28 cellular contexts compared by ENCODE assay signal in genomic region chr6:168292911-168293310, GRCh38. TPM values are rescaled to one million over a fixed set of nuclear protein-coding genes. Genes with fewer than 3 reads are reported as not detected.
DNase-seq lines count a peak whose midpoint lies in the region; ATAC-seq, FAIRE-seq and TF ChIP-seq lines count a peak whose summit lies in the region.
"Had no signal": no experiment of that assay in that cellular context is flagged by ENCODE, and none has a peak within 500 bp of the region (broad histone marks: within the 10 kb centered on the region; RNA-seq: fewer than 3 reads in every experiment).

No MANE protein-coding gene starts in this region.

- no peaks in the 10 kb centered on the region for H3K9me3 ChIP-seq in right lobe of liver
- no peaks in the 10 kb centered on the region for H3K9me3 ChIP-seq in HepG2 (ENCODE audit: low read length)
- H3K9me3 ChIP-seq: BLaER1, body of pancreas, sigmoid colon, stomach, tibial artery had no signal

- no peaks in the 10 kb centered on the region for H3K79me2 ChIP-seq in HepG2 (ENCODE audit: insufficient read depth, low read length)

- peak in 2 of 3 donors; percentile 25 to 36 for DNase-seq in right lobe of liver
- no peak for DNase-seq in HepG2 (ENCODE audit: low spot score)
- peak; percentile 40 for DNase-seq in NCI-H146 treated with DMSO at 0.1 percent for 48 hours (lab: John Stamatoyannopoulos, UW; ENCODE audit: unreplicated experiment)
- DNase-seq in NCI-H510A (lab: John Stamatoyannopoulos, UW) = peak; percentile 52
- DNase-seq in posterior vena cava (ENCODE audit: low spot score) = peak; percentile 70
- no peak for DNase-seq in NCI-H82 (lab: John Stamatoyannopoulos, UW)
- DNase-seq: activated CD4-positive, alpha-beta T cell treated with anti-CD3 and anti-CD28 coated beads for 4 hours; activated T-cell treated with anti-CD3 and anti-CD28 coated beads, Interleukin-2, amount 50 U/mL, for 4 hours; body of pancreas; Calu3; heart right ventricle; HFFc6; left cardiac atrium; mesenchymal stem cell; NCI-H446 treated with DMSO at 0.1 percent for 48 hours; sigmoid colon; stimulated activated CD8-positive, alpha-beta memory T cell treated with anti-CD3 and anti-CD28 coated beads, Interleukin-4, amount 100 ng/mL, for 48 hours; stomach; T-helper 2 cell had no signal

- TF ChIP-seq RAD21 in HepG2 (CRISPR knock-in tag; IDR thresholded peaks at IDR 0.05) = no peak

- no peak for FAIRE-seq in HepG2 (lab: Jason Lieb, UNC)
- FAIRE-seq: G401.6 had no signal

- 68% methylated on average over 4 of the region's 4 CpGs for WGBS in right lobe of liver (ENCODE audit: insufficient coverage, low coverage, low lambda C conversion rate, missing lambda C conversion rate)
- whole genome bisulfite sequencing in HepG2 (ENCODE audit: low lambda C conversion rate) = 58% methylated on average over 4 of the region's 4 CpGs

- POLR2A ChIA-PET in HepG2 (lab: Yijun Ruan, JAX) = no interaction called here

- intact Hi-C loops in right lobe of liver (cut with DNase I) (no loop called here), HepG2 (cut with micrococcal nuclease; ENCODE audit: unreplicated experiment) (no loop called here), posterior vena cava (cut with DNase I) (no loop called here)

- ATAC-seq in right lobe of liver = no peak
- no peak for ATAC-seq in HepG2
- no peak for ATAC-seq in HG03442 (IDR thresholded peaks at IDR 0.05; ENCODE audit: unreplicated experiment)
- ATAC-seq in GM21381 (IDR thresholded peaks at IDR 0.05; ENCODE audit: unreplicated experiment) = no peak
- ATAC-seq: activated T-cell treated with anti-CD3 and anti-CD28 coated beads, Interleukin-2, amount 50 U/mL, for 4 hours; body of pancreas; heart right ventricle; left cardiac atrium had no signal

- TF ChIP-seq CTCF in right lobe of liver (IDR thresholded peaks at IDR 0.05) (no peak), HepG2 (CRISPR knock-in tag; IDR thresholded peaks at IDR 0.05) (no peak)

- H3K4me1 ChIP-seq in right lobe of liver (peaks cover 0 to 9% (median 3%) of the 10 kb centered on the region in 4 donors), HepG2 (ENCODE audit: insufficient read depth, low read length) (peaks cover 14% of the 10 kb centered on the region)
- H3K4me1 ChIP-seq: body of pancreas, heart right ventricle, stomach, tibial artery had no signal

- CTCF ChIA-PET in HepG2 (lab: Yijun Ruan, JAX; ENCODE audit: low intra/inter-chr PET ratio, low total read pairs) = no interaction called here

- H3K36me3 ChIP-seq in right lobe of liver = no peaks in the 10 kb centered on the region
- H3K36me3 ChIP-seq in HepG2 (replicated peaks in 1 of 2; ENCODE audit: control insufficient read depth in 1 of 2, insufficient read depth in 2 of 2, low read length in 2 of 2) = no peaks in the 10 kb centered on the region
- H3K36me3 ChIP-seq: BLaER1, heart right ventricle, sigmoid colon, stomach, tibial artery had no signal

- TF ChIP-seq EP300 in HepG2 (IDR thresholded peaks at IDR 0.05; ENCODE audit: low read depth in 2 of 2, low read length in 2 of 2) = no peak
- TF ChIP-seq EP300 in HepG2 (CRISPR knock-in tag; IDR thresholded peaks at IDR 0.05; ENCODE audit: borderline replicate concordance) = no peak

- no peak overlapping the region for H3K9ac ChIP-seq in HepG2 (ENCODE audit: insufficient read depth, low read depth, low read length)
- H3K9ac ChIP-seq: BLaER1, KMS-11 had no signal

- H3K27ac ChIP-seq in right lobe of liver (no peak overlapping the region), HepG2 (ENCODE audit: extremely low read length, insufficient read depth, low read length) (no peak overlapping the region)
- H3K27ac ChIP-seq: BLaER1, body of pancreas, heart right ventricle, KMS-11, sigmoid colon, stomach, tibial artery had no signal

- no TSS peak for BruUV-seq in HepG2 (replicated peaks; lab: Mats Ljungman, UMichigan)

- H3K27me3 ChIP-seq in right lobe of liver (no peaks in the 10 kb centered on the region), HepG2 (ENCODE audit: control insufficient read depth in 1 of 2, insufficient read depth in 2 of 2, low read length in 2 of 2) (no peaks in the 10 kb centered on the region; a peak in 1 of 5 replicates)
- H3K27me3 ChIP-seq: BLaER1, body of pancreas, sigmoid colon had no signal

- H2AFZ ChIP-seq in HepG2 (ENCODE audit: low read length) = no peak overlapping the region

- in situ Hi-C loops in HepG2 (cut with HindIII; ENCODE audit: extremely low pct_ligation_motif_present, low pct_unique_long_range_greater_than_20kb) = no loop called here

- no peak for TF ChIP-seq POLR2A in right lobe of liver (IDR thresholded peaks at IDR 0.05)
- no peak for TF ChIP-seq POLR2A in HepG2 (IDR thresholded peaks at IDR 0.05; ENCODE audit: insufficient read depth in 1 of 2, low read depth in 2 of 2, low read length in 2 of 2)

- no peak overlapping the region for H3K4me2 ChIP-seq in HepG2 (ENCODE audit: low read depth, low read length)
- H3K4me2 ChIP-seq: KMS-11 had no signal

- no peaks in the 10 kb centered on the region for H4K20me1 ChIP-seq in HepG2 (ENCODE audit: insufficient read depth, low read length)
- H4K20me1 ChIP-seq: BLaER1 had no signal

- H3K4me3 ChIP-seq in right lobe of liver (no peak overlapping the region), HepG2 (replicated peaks in 1 of 3; ENCODE audit: insufficient read depth in 1 of 3, low read depth in 2 of 3, low read length in 3 of 3) (no peak overlapping the region)
- H3K4me3 ChIP-seq: BLaER1, body of pancreas, heart right ventricle, sigmoid colon, stomach, tibial artery had no signal

TF ChIP-seq in HepG2, 621 proteins besides CTCF, POLR2A, EP300 and RAD21 (continues in another document):
- no peak for TF ChIP-seq ZNF251 (CRISPR knock-in tag; IDR thresholded peaks at IDR 0.05)
- TF ChIP-seq, protein P1, sequence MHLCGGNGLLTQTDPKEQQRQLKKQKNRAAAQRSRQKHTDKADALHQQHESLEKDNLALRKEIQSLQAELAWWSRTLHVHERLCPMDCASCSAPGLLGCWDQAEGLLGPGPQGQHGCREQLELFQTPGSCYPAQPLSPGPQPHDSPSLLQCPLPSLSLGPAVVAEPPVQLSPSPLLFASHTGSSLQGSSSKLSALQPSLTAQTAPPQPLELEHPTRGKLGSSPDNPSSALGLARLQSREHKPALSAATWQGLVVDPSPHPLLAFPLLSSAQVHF (CRISPR knock-in tag; IDR thresholded peaks at IDR 0.05) = no peak
- TF ChIP-seq THYN1 (CRISPR knock-in tag; IDR thresholded peaks at IDR 0.05; ENCODE audit: borderline replicate concordance, low read depth) = no peak
- no peak for TF ChIP-seq ZNF563 (CRISPR knock-in tag; IDR thresholded peaks at IDR 0.05)
- TF ChIP-seq YY1 (IDR thresholded peaks at IDR 0.05; ENCODE audit: insufficient read depth, insufficient replicate concordance, low read depth, low read length) = no peak
- TF ChIP-seq CEBPG (CRISPR knock-in tag; IDR thresholded peaks at IDR 0.05) = no peak
- TF ChIP-seq PLSCR1 (CRISPR knock-in tag; IDR thresholded peaks at IDR 0.05; ENCODE audit: borderline replicate concordance) = no peak
- no peak for TF ChIP-seq GMEB1 (CRISPR knock-in tag; IDR thresholded peaks at IDR 0.05; ENCODE audit: borderline replicate concordance)
- no peak for TF ChIP-seq HMGA1 (CRISPR knock-in tag; conservative IDR thresholded peaks at IDR 0.05)

RNA-seq across cellular contexts. Expression of gene DACT2, which starts 26.7 kb away (rescaled TPM):
- total RNA-seq in right lobe of liver (under 1 TPM in 5 of 6 experiments, not detected in 1; 0.29 to 0.99 (median 0.86) TPM), HepG2 (2016; rRNA removed; fragmentation: Illumina TruSeq; extraction: Trizol) (not detected in 2 replicates), posterior vena cava (1 to 10 TPM in 1 of 2 donors, under 1 TPM in 1; 0.24 to 1.7 TPM)
- total RNA-seq in HepG2 (2016; cell fraction: cytosol; rRNA removed; fragmentation: Illumina TruSeq; extraction: Trizol; ENCODE audit: low read depth) = not detected in 2 replicates
- not detected in 2 replicates for total RNA-seq in HepG2 (2016; cell fraction: insoluble cytoplasmic fraction; rRNA removed; fragmentation: Illumina TruSeq; extraction: Trizol)
- not detected in 2 replicates for total RNA-seq in HepG2 (2016; cell fraction: membrane; rRNA removed; fragmentation: Illumina TruSeq; extraction: Trizol)
- total RNA-seq in HepG2 (2016; cell fraction: nucleus; rRNA removed; fragmentation: Illumina TruSeq; extraction: Trizol) = not detected in 2 replicates
- polyA plus RNA-seq in HepG2 (2011; rRNA removed) = 0.10 and 0.15 TPM in 2 replicates
- 0.12 and 0.23 TPM in 2 replicates for polyA plus RNA-seq in HepG2 (2011; cell fraction: cytosol; rRNA removed)
- polyA plus RNA-seq in HepG2 (2011; cell fraction: nucleus; rRNA removed) = 0.23 and 0.45 TPM in 2 replicates
- polyA plus RNA-seq in HepG2 (2012) = not detected in 2 replicates
- polyA plus RNA-seq in HepG2 (2016; cell fraction: cytosol; fragmentation: Illumina TruSeq; extraction: Trizol; ENCODE audit: low read depth) = not detected in 2 replicates
- not detected in 2 replicates for polyA plus RNA-seq in HepG2 (2016; cell fraction: insoluble cytoplasmic fraction; fragmentation: Illumina TruSeq; extraction: Trizol; ENCODE audit: low read depth)
- polyA plus RNA-seq in HepG2 (2016; cell fraction: membrane; fragmentation: Illumina TruSeq; extraction: Trizol; ENCODE audit: low read depth) = not detected in 2 replicates
- not detected in 2 replicates for polyA plus RNA-seq in HepG2 (2016; cell fraction: nucleus; fragmentation: Illumina TruSeq; extraction: Trizol; ENCODE audit: insufficient read depth, low read depth)
- 0.26 TPM in 1 of 2 replicates, not detected in the other for polyA minus RNA-seq in HepG2 (2011; rRNA and poly(A)+ RNA removed; ENCODE audit: low replicate concordance)
- polyA minus RNA-seq in HepG2 (2011; cell fraction: cytosol; rRNA and poly(A)+ RNA removed) = 0.26 and 0.30 TPM in 2 replicates
- 0.25 TPM in 1 of 2 replicates, not detected in the other for polyA minus RNA-seq in HepG2 (2011; cell fraction: nucleus; rRNA and poly(A)+ RNA removed)
- total RNA-seq: activated CD8-positive, alpha-beta memory T cell treated with anti-CD3 and anti-CD28 coated beads for 36 hours; activated T-cell treated with anti-CD3 and anti-CD28 coated beads, Interleukin-2, amount 50 U/mL, for 4 hours; Calu3; fibroblast of villous mesenchyme; HFFc6; HT1080 had no signal

Comparison
In these comparisons a context has a peak if more than half of its experiments do, and no peak if none do; other contexts are left out.
1. DNase-seq: peak in right lobe of liver (2 of 3), NCI-H146 treated with DMSO at 0.1 percent for 48 hours (single experiment), NCI-H510A (single experiment) and posterior vena cava (single experiment); none in HepG2 (single experiment) and NCI-H82 (single experiment).